Comparison of ENCODE assay signal across 33 cellular contexts in the genomic region with DNA sequence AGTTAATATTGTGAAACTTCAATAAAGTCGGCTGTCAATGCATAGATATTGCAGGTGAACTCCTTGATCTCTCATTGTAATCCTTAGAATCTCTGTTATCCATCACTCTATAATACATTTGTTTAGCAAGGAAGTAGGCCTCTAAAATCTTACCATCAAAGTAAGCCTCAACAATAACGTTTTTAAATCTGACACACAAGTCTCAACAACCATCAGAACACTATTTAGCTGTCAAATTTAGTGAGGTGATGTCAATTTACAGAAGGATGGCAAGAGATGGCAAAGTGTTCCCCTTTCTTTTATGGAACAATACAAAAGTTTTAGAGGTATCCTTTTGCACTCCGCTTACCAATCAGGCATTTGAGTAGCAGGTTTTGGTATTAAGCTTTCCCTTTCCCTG.
"Had no signal": no experiment of that assay in that cellular context is flagged by ENCODE, and none has a peak within 500 bp of the region (broad histone marks: within the 10 kb centered on the region; RNA-seq: fewer than 3 reads in every experiment).

No MANE protein-coding gene starts in this region.

- ATAC-seq: activated naive CD4-positive, alpha-beta T cell treated with anti-CD3 and anti-CD28 coated beads, Interleukin-2, amount 50 U/mL, for 72 hours; activated naive CD8-positive, alpha-beta T cell treated with anti-CD3 and anti-CD28 coated beads, Interleukin-2, amount 50 U/mL, for 24 hours; activated T-cell treated with anti-CD3 and anti-CD28 coated beads, Interleukin-2, amount 50 U/mL, for 4 hours; activated T-cell treated with anti-CD3 and anti-CD28 coated beads, Interleukin-2, amount 50 U/mL, for 72 hours; activated T-helper 17 cell treated with anti-CD3 and anti-CD28 coated beads, Interleukin-2, amount 50 U/mL, for 72 hours; body of pancreas had no signal

- H3K27ac ChIP-seq: adrenal gland, ascending aorta, body of pancreas, brain microvascular endothelial cell, breast epithelium, cardiac muscle cell had no signal

- H3K36me3 ChIP-seq: adrenal gland, ascending aorta, brain microvascular endothelial cell, breast epithelium, cardiac muscle cell had no signal

- H3K27me3 ChIP-seq: adrenal gland, ascending aorta, body of pancreas, brain microvascular endothelial cell, breast epithelium, cardiac muscle cell had no signal

- DNase-seq: activated effector memory CD4-positive, alpha-beta T cell treated with anti-CD3 and anti-CD28 coated beads, Interleukin-2, amount 50 U/mL, for 16 hours; activated effector memory CD4-positive, alpha-beta T cell treated with Interleukin-2 at 50 U/mL for 16 hours; activated gamma-delta T cell; activated gamma-delta T cell treated with Interleukin-2 at 50 U/mL for 16 hours; activated naive CD4-positive, alpha-beta T cell; activated naive CD4-positive, alpha-beta T cell treated with anti-CD3 and anti-CD28 coated beads for 36 hours; activated naive CD4-positive, alpha-beta T cell treated with anti-CD3 and anti-CD28 coated beads, Interleukin-2, amount 10 ng/mL, durations not matched to agents 7 days and 5 days; activated naive CD4-positive, alpha-beta T cell treated with anti-CD3 and anti-CD28 coated beads, Interleukin-2, amount 50 U/mL, for 16 hours; activated naive CD4-positive, alpha-beta T cell treated with Interleukin-2 at 50 U/mL for 16 hours; activated naive CD8-positive, alpha-beta T cell treated with anti-CD3 and anti-CD28 coated beads for 36 hours; activated naive CD8-positive, alpha-beta T cell treated with anti-CD3 and anti-CD28 coated beads, Interleukin-2, amount 10 ng/mL, durations not matched to agents 7 days and 5 days; activated naive CD8-positive, alpha-beta T cell treated with anti-CD3 and anti-CD28 coated beads, Interleukin-2, amount 50 U/mL, for 24 hours; activated T-cell treated with anti-CD3 and anti-CD28 coated beads, Interleukin-2, amount 50 U/mL, for 24 hours; activated T-cell treated with anti-CD3 and anti-CD28 coated beads, Interleukin-2, amount 50 U/mL, for 4 hours; activated T-cell treated with anti-CD3 and anti-CD28 coated beads, Interleukin-2, amount 50 U/mL, for 48 hours; activated T-cell treated with anti-CD3 and anti-CD28 coated beads, Interleukin-2, amount 50 U/mL, for 72 hours; adrenal gland; amniotic stem cell; amygdala; anterior cingulate cortex; aorta; body of pancreas; brain microvascular endothelial cell; caudate nucleus; central memory CD4-positive, alpha-beta T cell; cerebellar nuclear complex had no signal

- H3K4me1 ChIP-seq: adrenal gland, ascending aorta, body of pancreas, breast epithelium had no signal

- H3K4me3 ChIP-seq: adrenal gland, ascending aorta, body of pancreas, breast epithelium, cardiac muscle cell had no signal

- H3K9me3 ChIP-seq: adrenal gland, ascending aorta, body of pancreas had no signal

- FAIRE-seq: astrocyte, bronchial epithelial cell had no signal
